ENCODE assay signal across 9 cellular contexts in the genomic region with DNA sequence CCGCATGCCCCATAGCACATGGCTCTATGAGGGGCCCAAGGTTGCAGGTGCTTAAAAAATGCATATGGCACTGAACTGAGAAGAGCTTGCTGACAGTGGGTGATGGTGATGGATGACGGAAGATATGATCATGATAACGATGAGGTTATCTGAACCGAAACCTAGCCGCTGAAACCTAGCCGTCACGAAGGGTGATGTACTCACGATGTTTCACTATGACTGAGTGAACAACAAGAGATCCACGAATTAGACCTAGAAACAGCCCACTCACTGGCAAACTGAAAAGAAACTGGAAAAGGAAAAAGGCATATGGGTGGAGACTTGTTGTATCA.
DNase-seq lines count a peak whose midpoint lies in the region; ATAC-seq lines count a peak whose summit lies in the region.
"Had no signal": no experiment of that assay in that cellular context is flagged by ENCODE, and none has a peak within 500 bp of the region (broad histone marks: within the 10 kb centered on the region; RNA-seq: fewer than 3 reads in every experiment).

No MANE protein-coding gene starts in this region.

- peak; percentile 11 to 47 (median 33) for DNase-seq in activated CD4-positive, CD25-positive, alpha-beta regulatory T cell (lab: John Stamatoyannopoulos, UW)
- DNase-seq in stimulated activated CD4-positive, alpha-beta T cell treated with anti-CD3 and anti-CD28 coated beads, Interleukin-12 subunit alpha, Interleukin-12 subunit beta, amount 100 ng/mL, for 48 hours (ENCODE audit: low read depth in 2 of 3, low spot score in 1 of 3), result peak; percentile 62 to 76 (median 75)
- DNase-seq in NCI-H128 (lab: John Stamatoyannopoulos, UW; ENCODE audit: unreplicated experiment), result no peak
- no peak for DNase-seq in DMS79 (lab: John Stamatoyannopoulos, UW)
- no peak for DNase-seq in GOT3 (lab: John Stamatoyannopoulos, UW)
- DNase-seq in dedifferentiated amniotic fluid mesenchymal stem cell (ENCODE audit: extremely low spot score), result no peak
- DNase-seq: NCI-H2227 treated with DMSO at 0.1 percent for 48 hours had no signal

- ATAC-seq in GM18520 (IDR thresholded peaks at IDR 0.05; ENCODE audit: unreplicated experiment) (peak; percentile 92), HG02678 (IDR thresholded peaks at IDR 0.05; ENCODE audit: unreplicated experiment) (peak; percentile 80)

Comparison
In these comparisons a context has a peak if more than half of its experiments do, and no peak if none do; other contexts are left out.
1. DNase-seq: peak in activated CD4-positive, CD25-positive, alpha-beta regulatory T cell (4 of 4) and stimulated activated CD4-positive, alpha-beta T cell treated with anti-CD3 and anti-CD28 coated beads, Interleukin-12 subunit alpha, Interleukin-12 subunit beta, amount 100 ng/mL, for 48 hours (3 of 3); none in NCI-H128 (single experiment), DMS79 (single experiment), GOT3 (single experiment) and dedifferentiated amniotic fluid mesenchymal stem cell (single experiment).